Comparison of ENCODE assay signal across 18 cellular contexts in genomic region chr14:95237121-95237876, GRCh38.
A peak's percentile ranks its signal among the peaks of the same experiment; 100 is the strongest.
DNase-seq lines count a peak whose midpoint lies in the region; ATAC-seq and TF ChIP-seq lines count a peak whose summit lies in the region.
"Had no signal": no experiment of that assay in that cellular context is flagged by ENCODE, and none has a peak within 500 bp of the region (broad histone marks: within the 10 kb centered on the region; RNA-seq: fewer than 3 reads in every experiment).

No MANE protein-coding gene starts in this region.

- DNase-seq in left ventricle myocardium inferior (no peak), left ventricle myocardium superior (no peak), progenitor cell of endocrine pancreas (ENCODE audit: low spot score, unreplicated experiment) (no peak), cerebellum (ENCODE audit: low spot score) (no peak), PC-9 (no peak), A172 (ENCODE audit: low spot score) (no peak), uterus (no peak)
- DNase-seq: activated CD4-positive, alpha-beta T cell treated with anti-CD3 and anti-CD28 coated beads for 4 hours; immature natural killer cell; NCI-H1694; NCI-H446 treated with DMSO at 0.1 percent for 48 hours; SHP77; stimulated activated CD4-positive, alpha-beta T cell treated with anti-CD3 and anti-CD28 coated beads, Interleukin-4, amount 100 ng/mL, for 24 hours had no signal

- TF ChIP-seq CTCF in left ventricle myocardium inferior (IDR thresholded peaks at IDR 0.05; ENCODE audit: borderline replicate concordance) (no peak), progenitor cell of endocrine pancreas (IDR thresholded peaks at IDR 0.05; ENCODE audit: unreplicated experiment) (no peak), PC-9 (conservative IDR thresholded peaks at IDR 0.05) (no peak), uterus (IDR thresholded peaks at IDR 0.05) (no peak)

- H3K4me1 ChIP-seq in left ventricle myocardium inferior, result peaks cover 47% of the 10 kb centered on the region
- peaks cover 5% of the 10 kb centered on the region for H3K4me1 ChIP-seq in PC-9 (replicated peaks; ENCODE audit: insufficient read depth)
- peaks cover 0 to 4% of the 10 kb centered on the region in 2 donors for H3K4me1 ChIP-seq in uterus

- H3K4me3 Mint-ChIP-seq in progenitor cell of endocrine pancreas (ENCODE audit: low read depth), result no peak overlapping the region
- H3K4me3 Mint-ChIP-seq: immature natural killer cell; natural killer cell treated with Interleukin-12 subunit alpha and Interleukin-12 subunit beta and Interleukin-15 and Interleukin-18, amount 100 ng/mL, for 72 hours had no signal

- H3K27me3 Mint-ChIP-seq in progenitor cell of endocrine pancreas, result no peaks in the 10 kb centered on the region

- peaks cover 2% of the 10 kb centered on the region for H3K36me3 Mint-ChIP-seq in progenitor cell of endocrine pancreas (ENCODE audit: insufficient read depth)
- H3K36me3 Mint-ChIP-seq: immature natural killer cell; natural killer cell treated with Interleukin-12 subunit alpha and Interleukin-12 subunit beta and Interleukin-15 and Interleukin-18, amount 100 ng/mL, for 72 hours had no signal

- no peaks in the 10 kb centered on the region; the same call in 1 of the 2 replicates for H3F3A ChIP-seq in PC-9 (ENCODE audit: insufficient read depth, low read depth)

- no peaks in the 10 kb centered on the region for H3K9me3 Mint-ChIP-seq in progenitor cell of endocrine pancreas (ENCODE audit: low read depth)
- H3K9me3 Mint-ChIP-seq: immature natural killer cell; natural killer cell treated with Interleukin-12 subunit alpha and Interleukin-12 subunit beta and Interleukin-15 and Interleukin-18, amount 100 ng/mL, for 72 hours had no signal

- H3K27me3 ChIP-seq in left ventricle myocardium inferior (ENCODE audit: low read depth) (no peaks in the 10 kb centered on the region), PC-9 (ENCODE audit: insufficient read depth, low read depth) (no peaks in the 10 kb centered on the region), uterus (no peaks in the 10 kb centered on the region)
- H3K27me3 ChIP-seq: body of pancreas had no signal

- no peaks in the 10 kb centered on the region for H3K36me3 ChIP-seq in left ventricle myocardium inferior
- no peaks in the 10 kb centered on the region for H3K36me3 ChIP-seq in PC-9 (ENCODE audit: low read depth)
- H3K36me3 ChIP-seq in uterus, result no peaks in the 10 kb centered on the region

- peak overlapping the region; percentile 68 for H3K27ac Mint-ChIP-seq in progenitor cell of endocrine pancreas
- H3K27ac Mint-ChIP-seq: immature natural killer cell; natural killer cell treated with Interleukin-12 subunit alpha and Interleukin-12 subunit beta and Interleukin-15 and Interleukin-18, amount 100 ng/mL, for 72 hours had no signal

- H4K20me1 ChIP-seq in PC-9 (ENCODE audit: insufficient read depth), result no peaks in the 10 kb centered on the region

- H3K4me3 ChIP-seq in left ventricle myocardium inferior (no peak overlapping the region), PC-9 (no peak overlapping the region), uterus (no peak overlapping the region)
- H3K4me3 ChIP-seq: body of pancreas, coronary artery, smooth muscle cell had no signal

- H2AFZ ChIP-seq in PC-9, result no peak overlapping the region

- H3K9me2 ChIP-seq in PC-9 (ENCODE audit: insufficient read depth), result no peaks in the 10 kb centered on the region

- ATAC-seq in left ventricle myocardium superior, result no peak
- ATAC-seq in esophagus mucosa, result peak; percentile 21
- ATAC-seq: body of pancreas; natural killer cell treated with Interleukin-12 subunit alpha and Interleukin-12 subunit beta and Interleukin-15 and Interleukin-18, amount 100 ng/mL, for 72 hours had no signal

- POLR2A ChIA-PET in PC-9 (lab: Charles Lee; ENCODE audit: unreplicated experiment), result no interaction called here

- peaks cover 9% of the 10 kb centered on the region for H3K4me1 Mint-ChIP-seq in progenitor cell of endocrine pancreas (ENCODE audit: low read depth)
- H3K4me1 Mint-ChIP-seq: immature natural killer cell had no signal

- TF ChIP-seq POLR2A in uterus (IDR thresholded peaks at IDR 0.05), result no peak

- H3K27ac ChIP-seq in left ventricle myocardium inferior (replicated peaks) (peak overlapping the region; percentile 40), PC-9 (no peak overlapping the region), uterus (no peak overlapping the region)
- H3K27ac ChIP-seq: coronary artery had no signal

- H3K9me3 ChIP-seq in left ventricle myocardium inferior (replicated peaks) (no peaks in the 10 kb centered on the region), PC-9 (ENCODE audit: insufficient read depth, low read depth) (no peaks in the 10 kb centered on the region), uterus (no peaks in the 10 kb centered on the region)
- H3K9me3 ChIP-seq: body of pancreas had no signal

- no peaks in the 10 kb centered on the region for H3K79me2 ChIP-seq in PC-9 (ENCODE audit: low read depth)

- intact Hi-C loops in left ventricle myocardium inferior (cut with micrococcal nuclease), result no loop called here
- intact Hi-C loops in left ventricle myocardium superior (cut with micrococcal nuclease), result no loop called here
- intact Hi-C loops in PC-9 (cut with micrococcal nuclease; ENCODE audit: unreplicated experiment), result no loop called here
- intact Hi-C loops in uterus (cut with DNase I; ENCODE audit: low total_unique reads), result no loop called here

- CTCF ChIA-PET in PC-9 (lab: Charles Lee), result no interaction called here

- no TSS peak for BruUV-seq in PC-9 (replicated peaks; lab: Mats Ljungman, UMichigan)

- no peak overlapping the region for H3K4me2 ChIP-seq in PC-9
- H3K4me2 ChIP-seq: smooth muscle cell had no signal
